In the genomic region with DNA sequence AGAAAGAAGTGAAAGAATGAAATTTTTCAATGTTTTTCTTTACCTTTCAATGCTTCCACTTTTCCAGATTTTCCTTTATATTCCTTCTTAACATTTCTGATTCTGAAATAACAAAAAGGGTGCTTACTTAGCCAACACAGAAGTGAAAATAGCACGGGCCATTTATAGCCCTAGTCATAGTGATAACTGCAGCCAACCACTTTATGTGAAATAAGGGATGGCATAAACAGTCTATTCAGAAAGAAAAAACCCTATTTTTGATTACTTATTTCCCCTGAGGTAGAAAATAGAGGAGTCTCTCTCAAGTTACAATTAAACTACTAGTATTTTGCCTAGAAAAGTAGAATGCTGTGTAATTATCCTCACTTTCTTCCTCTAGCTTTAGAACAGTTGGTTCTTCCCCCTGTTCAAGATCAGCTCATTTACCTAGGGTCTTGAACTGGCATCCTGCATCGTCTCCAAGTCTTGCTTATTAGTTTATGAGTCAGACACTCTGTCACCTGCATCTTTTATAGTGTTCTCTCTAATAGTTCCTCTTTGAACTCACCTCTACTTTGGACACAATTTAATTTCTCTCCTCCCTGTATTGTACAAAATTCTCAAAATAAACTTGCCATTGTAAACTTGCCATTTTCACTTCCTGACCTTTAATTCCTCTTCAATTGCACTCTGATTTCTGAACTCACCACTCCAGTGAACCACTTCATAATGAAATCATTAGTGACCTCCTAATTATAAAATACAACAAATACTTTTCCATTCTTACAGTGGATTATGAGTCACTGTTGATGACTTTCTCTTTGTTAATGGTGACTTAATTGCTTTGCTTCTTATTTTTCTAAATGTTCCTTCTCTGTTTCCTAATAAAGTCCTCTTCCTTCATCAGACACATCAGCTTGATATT, we compare ENCODE assay signal across 13 cellular contexts.
DNase-seq lines count a peak whose midpoint lies in the region; ATAC-seq lines count a peak whose summit lies in the region.
"Had no signal": no experiment of that assay in that cellular context is flagged by ENCODE, and none has a peak within 500 bp of the region (broad histone marks: within the 10 kb centered on the region; RNA-seq: fewer than 3 reads in every experiment).

No MANE protein-coding gene starts in this region.

- peak; percentile 3 for DNase-seq in globus pallidus (ENCODE audit: low spot score)
- DNase-seq in NCI-H1436 treated with DMSO at 0.1 percent for 48 hours (lab: John Stamatoyannopoulos, UW): no peak
- DNase-seq in activated CD4-positive, alpha-beta T cell treated with anti-CD3 and anti-CD28 coated beads, Interleukin-2, amount 50 U/mL, for 4 hours: no peak
- DNase-seq in stimulated activated CD4-positive, alpha-beta T cell treated with anti-CD3 and anti-CD28 coated beads, Interleukin-4, amount 100 ng/mL, for 4 hours: no peak
- no peak for DNase-seq in HK-2 (ENCODE audit: unreplicated experiment)
- DNase-seq: activated CD4-positive, alpha-beta memory T cell treated with anti-CD3 and anti-CD28 coated beads for 36 hours; anterior cingulate cortex; DMS79 treated with DMSO at 0.1 percent for 48 hours; lower lobe of right lung; NCI-H1694 treated with DMSO at 0.1 percent for 48 hours had no signal

- ATAC-seq in GM18519 (IDR thresholded peaks at IDR 0.05; ENCODE audit: low FRiP score, unreplicated experiment) (peak; percentile 36), GM21526 (IDR thresholded peaks at IDR 0.05; ENCODE audit: low FRiP score, unreplicated experiment) (peak; percentile 32), HG03175 (IDR thresholded peaks at IDR 0.05; ENCODE audit: unreplicated experiment) (peak; percentile 49)
- ATAC-seq: lower lobe of right lung had no signal
